30 cellular contexts compared by ENCODE assay signal in the genomic region with DNA sequence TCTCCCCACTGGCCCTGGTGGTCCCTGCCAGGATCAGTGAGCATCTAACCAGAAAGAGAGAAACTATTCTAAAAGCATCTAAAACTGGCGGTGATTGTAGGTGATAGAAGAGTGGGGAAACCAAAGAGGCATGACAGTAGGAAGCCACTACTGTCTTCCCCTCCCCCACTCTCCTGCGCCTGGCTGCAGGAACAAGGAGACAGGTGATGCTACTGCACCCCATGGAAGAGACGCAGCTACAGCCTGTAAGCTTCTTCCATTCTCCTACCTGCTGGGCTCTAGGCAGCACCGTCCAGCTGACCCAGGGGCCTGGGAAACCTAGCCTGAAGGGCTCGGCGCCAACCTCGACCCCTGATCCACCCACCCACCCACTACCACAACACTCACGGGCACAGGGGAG.
"Had no signal": no experiment of that assay in that cellular context is flagged by ENCODE, and none has a peak within 500 bp of the region (broad histone marks: within the 10 kb centered on the region; RNA-seq: fewer than 3 reads in every experiment).

No MANE protein-coding gene starts in this region.

- H3K4me2 ChIP-seq: PC-9 had no signal

- H3K27ac ChIP-seq: PC-9, RWPE1, SJCRH30, SK-N-MC had no signal

- FAIRE-seq: RCC 7860 had no signal

- H3K27ac Mint-ChIP-seq: T-cell had no signal

- DNase-seq: MG63, NCI-H1048, NCI-H1092 treated with DMSO at 0.1 percent for 48 hours, NCI-H1105 treated with DMSO at 0.1 percent for 48 hours, NCI-H1436, NCI-H146, NCI-H1694, NCI-H187, NCI-H1930, NCI-H2029 treated with DMSO at 0.1 percent for 48 hours, NCI-H2081 treated with DMSO at 0.1 percent for 48 hours, NCI-H2171 treated with DMSO at 0.1 percent for 48 hours, NCI-H2227 treated with DMSO at 0.1 percent for 48 hours, NCI-H345, NCI-H446, NCI-H510A treated with DMSO at 0.1 percent for 48 hours, NCI-H524 treated with DMSO at 0.1 percent for 48 hours, NCI-H526 treated with DMSO at 0.1 percent for 48 hours, NCI-H774, PC-9, SHP77, SIG-M5, SJCRH30, T-cell had no signal

- H2AFZ ChIP-seq: PC-9 had no signal

- H3K9me3 ChIP-seq: MG63, SJCRH30 had no signal

- H3K4me3 Mint-ChIP-seq: T-cell had no signal

- H3K4me3 ChIP-seq: MG63, PC-9, SJCRH30, SK-N-MC had no signal

- H3K36me3 ChIP-seq: MG63, SJCRH30 had no signal

- H3K4me1 Mint-ChIP-seq: T-cell had no signal

- H3K9me3 Mint-ChIP-seq: T-cell had no signal

- H3K36me3 Mint-ChIP-seq: T-cell had no signal

- ATAC-seq: Panc1, Right ventricle myocardium inferior, SK-N-SH treated with all-trans-retinoic acid at 6 μM for 48 hours, T-cell had no signal

- H3K4me1 ChIP-seq: SJCRH30 had no signal
